In the genomic region with DNA sequence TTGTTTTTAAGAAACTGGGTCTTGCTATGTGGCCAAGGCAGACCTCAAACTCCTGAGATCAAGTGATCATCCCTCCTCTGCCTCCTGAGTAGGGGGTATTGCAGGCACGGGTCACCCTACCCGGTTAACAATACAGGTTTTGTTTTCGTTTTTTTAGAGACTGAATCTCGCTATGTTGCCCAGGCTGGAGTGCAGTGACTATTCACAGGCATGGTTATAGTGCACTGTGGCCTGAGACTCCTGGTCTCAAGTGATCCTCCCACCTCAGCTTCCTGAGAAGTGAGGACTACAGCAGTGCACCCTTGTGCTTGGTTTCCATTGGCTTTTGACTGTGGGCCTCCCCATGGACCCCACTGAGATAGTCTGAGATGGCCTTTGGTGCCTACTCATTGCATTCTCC, we compare ENCODE assay signal across 32 cellular contexts.
"Had no signal": no experiment of that assay in that cellular context is flagged by ENCODE, and none has a peak within 500 bp of the region (broad histone marks: within the 10 kb centered on the region; RNA-seq: fewer than 3 reads in every experiment).

No MANE protein-coding gene starts in this region.

- H3K4me3 Mint-ChIP-seq: immature natural killer cell; mesothelial cell of epicardium; naive B cell; natural killer cell; nephron progenitor cell; stimulated activated memory B cell treated with anti-CD40 and anti-IgM and Interleukin-4, amounts not matched to agents 10 μg/mL and 1 μg/mL and 100 μg/mL, for 72 hours; stimulated activated naive CD8-positive, alpha-beta T cell treated with anti-CD3 and anti-CD28 coated beads, Interleukin-15, amount 100 ng/mL, for 72 hours had no signal

- H3K4me3 ChIP-seq: left lung, lower lobe of right lung, pancreas, prostate gland, sigmoid colon, tibial nerve, upper lobe of left lung, vagina had no signal

- H3K27ac Mint-ChIP-seq: immature natural killer cell; mesothelial cell of epicardium; naive B cell; natural killer cell; nephron progenitor cell; stimulated activated memory B cell treated with anti-CD40 and anti-IgM and Interleukin-4, amounts not matched to agents 10 μg/mL and 1 μg/mL and 100 μg/mL, for 72 hours; stimulated activated naive CD8-positive, alpha-beta T cell treated with anti-CD3 and anti-CD28 coated beads, Interleukin-15, amount 100 ng/mL, for 72 hours had no signal

- H3K36me3 ChIP-seq: left lung, lower lobe of right lung, pancreas, prostate gland, sigmoid colon, tibial nerve, upper lobe of left lung, vagina had no signal

- FAIRE-seq: islet of Langerhans, kidney, pancreas, small intestine had no signal

- H3K4me1 ChIP-seq: left lung, prostate gland had no signal

- DNase-seq: hypothalamus; immature natural killer cell; kidney; left colon; left lung; lower lobe of right lung; mammary epithelial cell; mesenchymal stem cell; naive B cell; natural killer cell; nephron progenitor cell; nucleus accumbens; pancreas; posterior cingulate gyrus; retina; right cardiac atrium; sigmoid colon; small intestine; stimulated activated CD4-positive, alpha-beta T cell treated with anti-CD3 and anti-CD28 coated beads, Interleukin-1b, Interleukin-23, amount 100 ng/mL, for 48 hours; stimulated activated CD4-positive, alpha-beta T cell treated with anti-CD3 and anti-CD28 coated beads, Interleukin-2, amount 100 ng/mL, for 48 hours; stimulated activated CD4-positive, alpha-beta T cell treated with anti-CD3 and anti-CD28 coated beads, Interleukin-4, amount 100 ng/mL, for 4 hours; stimulated activated CD8-positive, alpha-beta memory T cell treated with anti-CD3 and anti-CD28 coated beads, Interleukin-4, amount 100 ng/mL, for 48 hours; stimulated activated naive CD4-positive, alpha-beta T cell treated with Interleukin-2 at 50 U/mL for 16 hours; stimulated activated naive CD8-positive, alpha-beta T cell treated with anti-CD3 and anti-CD28 coated beads, Interleukin-15, amount 100 ng/mL, for 72 hours; substantia nigra; upper lobe of left lung had no signal

- H3K9me3 Mint-ChIP-seq: immature natural killer cell; mesothelial cell of epicardium; stimulated activated naive CD8-positive, alpha-beta T cell treated with anti-CD3 and anti-CD28 coated beads, Interleukin-15, amount 100 ng/mL, for 72 hours had no signal

- H3K27me3 Mint-ChIP-seq: stimulated activated memory B cell treated with anti-CD40 and anti-IgM and Interleukin-4, amounts not matched to agents 10 μg/mL and 1 μg/mL and 100 μg/mL, for 72 hours; stimulated activated naive CD8-positive, alpha-beta T cell treated with anti-CD3 and anti-CD28 coated beads, Interleukin-15, amount 100 ng/mL, for 72 hours had no signal

- H3K27ac ChIP-seq: left lung, lower lobe of right lung, pancreas, prostate gland, sigmoid colon, tibial nerve, upper lobe of left lung, vagina had no signal

- H3K27me3 ChIP-seq: left lung, pancreas, sigmoid colon, tibial nerve, upper lobe of left lung, vagina had no signal

- H3K9me3 ChIP-seq: left lung, lower lobe of right lung, pancreas, prostate gland, sigmoid colon, tibial nerve, upper lobe of left lung, vagina had no signal

- ATAC-seq: left colon; left lung; lower lobe of right lung; natural killer cell; pancreas; right cardiac atrium; stimulated activated memory B cell treated with anti-CD40 and anti-IgM and Interleukin-4, amounts not matched to agents 10 μg/mL and 1 μg/mL and 100 μg/mL, for 72 hours; stimulated activated naive CD8-positive, alpha-beta T cell treated with anti-CD3 and anti-CD28 coated beads, Interleukin-15, amount 100 ng/mL, for 72 hours had no signal

- H3K36me3 Mint-ChIP-seq: immature natural killer cell; mesothelial cell of epicardium; natural killer cell; stimulated activated memory B cell treated with anti-CD40 and anti-IgM and Interleukin-4, amounts not matched to agents 10 μg/mL and 1 μg/mL and 100 μg/mL, for 72 hours had no signal
